In genomic region chr17:63430223-63430622, GRCh38 we compare ENCODE assay signal across 16 cellular contexts. TPM values are rescaled to one million over a fixed set of nuclear protein-coding genes. Genes with fewer than 3 reads are reported as not detected.
"Had no signal": no experiment of that assay in that cellular context is flagged by ENCODE, and none has a peak within 500 bp of the region (broad histone marks: within the 10 kb centered on the region; RNA-seq: fewer than 3 reads in every experiment).

No MANE protein-coding gene starts in this region.

- H3K4me3 ChIP-seq: left ventricle myocardium inferior, stomach, thoracic aorta had no signal

- H3K27ac ChIP-seq: left ventricle myocardium inferior, thoracic aorta had no signal

- DNase-seq: activated B cell treated with CpG ODN at 0.5 μM for 24 hours; activated CD4-positive, alpha-beta T cell treated with anti-CD3 and anti-CD28 coated beads for 48 hours; activated naive CD4-positive, alpha-beta T cell treated with anti-CD3 and anti-CD28 coated beads for 36 hours; cortex of kidney; effector CD8-positive, alpha-beta T cell; foreskin fibroblast; hypothalamus; left ventricle myocardium inferior; natural killer cell; small intestine; stomach; T-helper 2 cell had no signal

- H3K36me3 ChIP-seq: left ventricle myocardium inferior, thoracic aorta had no signal

- H3K27me3 ChIP-seq: stomach had no signal

- H3K36me3 Mint-ChIP-seq: memory B cell, natural killer cell had no signal

- ATAC-seq: natural killer cell, SK-N-SH treated with all-trans-retinoic acid at 6 μM for 48 hours had no signal

- H3K4me3 Mint-ChIP-seq: activated B cell treated with CpG ODN at 0.5 μM for 24 hours; activated naive CD4-positive, alpha-beta T cell treated with anti-CD3 and anti-CD28 coated beads for 36 hours; memory B cell; natural killer cell had no signal

- H3K9me3 ChIP-seq: left ventricle myocardium inferior, stomach, thoracic aorta had no signal

- H3K27ac Mint-ChIP-seq: activated B cell treated with CpG ODN at 0.5 μM for 24 hours; activated naive CD4-positive, alpha-beta T cell treated with anti-CD3 and anti-CD28 coated beads for 36 hours; activated T-helper 2 cell treated with anti-CD3 and anti-CD28 coated beads, Interferon-gamma antibody, Interleukin-2, Interleukin-4, amounts not matched to agents 10 μg/mL and 5 μg/mL and 100 μg/mL, durations not matched to agents 14 hours and 24 hours and 36 hours; memory B cell; natural killer cell had no signal

- H3K9me3 Mint-ChIP-seq: activated B cell treated with CpG ODN at 0.5 μM for 24 hours; activated naive CD4-positive, alpha-beta T cell treated with anti-CD3 and anti-CD28 coated beads for 36 hours; activated T-helper 2 cell treated with anti-CD3 and anti-CD28 coated beads, Interferon-gamma antibody, Interleukin-2, Interleukin-4, amounts not matched to agents 10 μg/mL and 5 μg/mL and 100 μg/mL, durations not matched to agents 14 hours and 24 hours and 36 hours; memory B cell; natural killer cell had no signal

RNA-seq across cellular contexts. Expression of gene ACE, which starts 46.6 kb away (rescaled TPM):
- total RNA-seq: activated T-helper 2 cell treated with anti-CD3 and anti-CD28 coated beads, Interferon-gamma antibody, Interleukin-2, Interleukin-4, amounts not matched to agents 10 μg/mL and 5 μg/mL and 100 μg/mL, durations not matched to agents 14 hours and 24 hours and 36 hours had no signal
